Comparison of ENCODE assay signal across 11 cellular contexts in the genomic region with DNA sequence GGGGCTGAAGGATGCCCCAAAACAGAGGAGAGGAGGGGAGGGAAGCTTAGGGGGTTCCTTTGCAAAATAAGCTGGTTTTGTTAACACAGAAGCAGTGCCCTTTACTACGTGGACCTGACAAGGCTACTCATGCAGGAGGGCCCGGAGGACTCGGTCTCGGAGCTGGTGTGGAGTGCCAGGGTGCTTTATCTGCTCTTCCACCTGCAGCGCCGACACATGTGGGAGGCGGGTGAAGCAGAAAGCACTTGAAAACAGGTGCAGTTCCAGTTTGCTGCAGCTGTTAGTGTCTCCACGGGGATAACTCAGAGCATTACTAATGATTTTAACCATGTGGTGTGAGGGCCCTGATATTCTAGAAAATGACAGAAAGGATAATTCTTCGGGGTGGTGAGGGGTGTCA. TPM values are rescaled to one million over a fixed set of nuclear protein-coding genes. Genes with fewer than 3 reads are reported as not detected.
DNase-seq lines count a peak whose midpoint lies in the region; ATAC-seq lines count a peak whose summit lies in the region.
"Had no signal": no experiment of that assay in that cellular context is flagged by ENCODE, and none has a peak within 500 bp of the region (broad histone marks: within the 10 kb centered on the region; RNA-seq: fewer than 3 reads in every experiment).

No MANE protein-coding gene starts in this region.

- no peak for ATAC-seq in effector memory CD8-positive, alpha-beta T cell (replicated peaks)
- ATAC-seq in stimulated activated naive B cell treated with anti-CD40 and anti-IgM and Interleukin-4, amounts not matched to agents 10 μg/mL and 1 μg/mL and 100 μg/mL, for 72 hours (replicated peaks), result no peak

- H3K36me3 Mint-ChIP-seq in effector memory CD8-positive, alpha-beta T cell (ENCODE audit: insufficient read depth), result peaks cover 60% of the 10 kb centered on the region
- H3K36me3 Mint-ChIP-seq in stimulated activated naive B cell treated with anti-CD40 and anti-IgM and Interleukin-4, amounts not matched to agents 10 μg/mL and 1 μg/mL and 100 μg/mL, for 72 hours, result peaks cover 51 to 66% of the 10 kb centered on the region in 2 donors

- no peak overlapping the region for H3K4me3 Mint-ChIP-seq in effector memory CD8-positive, alpha-beta T cell
- H3K4me3 Mint-ChIP-seq in stimulated activated naive B cell treated with anti-CD40 and anti-IgM and Interleukin-4, amounts not matched to agents 10 μg/mL and 1 μg/mL and 100 μg/mL, for 72 hours, result no peak overlapping the region

- peak overlapping the region; percentile 21 to 83 for H3K27ac Mint-ChIP-seq in effector memory CD8-positive, alpha-beta T cell
- peak overlapping the region; percentile 83 for H3K27ac Mint-ChIP-seq in stimulated activated naive B cell treated with anti-CD40 and anti-IgM and Interleukin-4, amounts not matched to agents 10 μg/mL and 1 μg/mL and 100 μg/mL, for 72 hours

- intact Hi-C loops in cardiac septum (cut with DNase I), result no loop called here

- DNase-seq in DMS 273 (lab: John Stamatoyannopoulos, UW; ENCODE audit: unreplicated experiment) (peak; percentile 22), DMS 273 treated with DMSO at 0.1 percent for 48 hours (lab: John Stamatoyannopoulos, UW) (no peak), NCI-H2227 treated with DMSO at 0.1 percent for 48 hours (lab: John Stamatoyannopoulos, UW) (peak; percentile 31), cardiac septum (ENCODE audit: low spot score) (no peak), COR-L47 (lab: John Stamatoyannopoulos, UW) (no peak), cortex of kidney (lab: John Stamatoyannopoulos, UW) (no peak)
- DNase-seq in effector memory CD8-positive, alpha-beta T cell, result no peak
- DNase-seq in stimulated activated naive B cell treated with anti-CD40 and anti-IgM and Interleukin-4, amounts not matched to agents 10 μg/mL and 1 μg/mL and 100 μg/mL, for 72 hours, result no peak
- DNase-seq: central memory CD4-positive, alpha-beta T cell; kidney glomerular epithelial cell; stimulated activated naive CD4-positive, alpha-beta T cell treated with Interleukin-2 at 50 U/mL for 16 hours had no signal

- H3K27me3 Mint-ChIP-seq in effector memory CD8-positive, alpha-beta T cell, result no peaks in the 10 kb centered on the region
- H3K27me3 Mint-ChIP-seq in stimulated activated naive B cell treated with anti-CD40 and anti-IgM and Interleukin-4, amounts not matched to agents 10 μg/mL and 1 μg/mL and 100 μg/mL, for 72 hours, result no peaks in the 10 kb centered on the region

- H3K9me3 Mint-ChIP-seq in effector memory CD8-positive, alpha-beta T cell, result no peaks in the 10 kb centered on the region
- no peaks in the 10 kb centered on the region for H3K9me3 Mint-ChIP-seq in stimulated activated naive B cell treated with anti-CD40 and anti-IgM and Interleukin-4, amounts not matched to agents 10 μg/mL and 1 μg/mL and 100 μg/mL, for 72 hours

- no peaks in the 10 kb centered on the region for H3K4me1 Mint-ChIP-seq in effector memory CD8-positive, alpha-beta T cell (ENCODE audit: low read depth in 2 of 2)
- peaks cover 0 to 4% of the 10 kb centered on the region in 2 donors for H3K4me1 Mint-ChIP-seq in stimulated activated naive B cell treated with anti-CD40 and anti-IgM and Interleukin-4, amounts not matched to agents 10 μg/mL and 1 μg/mL and 100 μg/mL, for 72 hours

RNA-seq across cellular contexts. Expression of a gene that starts 35.0 kb away (rescaled TPM):
- total RNA-seq in cardiac septum, result 12.9 TPM

Comparison
In these comparisons a context has a peak if more than half of its experiments do, and no peak if none do; other contexts are left out.
1. DNase-seq: peak in DMS 273 (single experiment) and NCI-H2227 treated with DMSO at 0.1 percent for 48 hours (single experiment); none in DMS 273 treated with DMSO at 0.1 percent for 48 hours (single experiment), effector memory CD8-positive, alpha-beta T cell (0 of 3), stimulated activated naive B cell treated with anti-CD40 and anti-IgM and Interleukin-4, amounts not matched to agents 10 μg/mL and 1 μg/mL and 100 μg/mL, for 72 hours (single experiment), cardiac septum (single experiment), COR-L47 (single experiment) and cortex of kidney (single experiment).